ENCODE assay signal across 22 cellular contexts in genomic region chr19:55930996-55931515, GRCh38. TPM values are rescaled to one million over a fixed set of nuclear protein-coding genes. Genes with fewer than 3 reads are reported as not detected.
DNase-seq lines count a peak whose midpoint lies in the region; ATAC-seq and TF ChIP-seq lines count a peak whose summit lies in the region.
"Had no signal": no experiment of that assay in that cellular context is flagged by ENCODE, and none has a peak within 500 bp of the region (broad histone marks: within the 10 kb centered on the region; RNA-seq: fewer than 3 reads in every experiment).

No MANE protein-coding gene starts in this region.

- H3K4me1 Mint-ChIP-seq in stimulated activated naive B cell treated with anti-CD40 and anti-IgM and Interleukin-4, amounts not matched to agents 10 μg/mL and 1 μg/mL and 100 μg/mL, for 72 hours: no peaks in the 10 kb centered on the region
- H3K4me1 Mint-ChIP-seq: CD4-positive, CD25-positive, alpha-beta regulatory T cell; CD8-positive, alpha-beta memory T cell had no signal

- TF ChIP-seq CTCF in esophagus muscularis mucosa (IDR thresholded peaks at IDR 0.05): no peak

- peak; percentile 60 for DNase-seq in esophagus muscularis mucosa (ENCODE audit: extremely low spot score)
- DNase-seq in stimulated activated naive B cell treated with anti-CD40 and anti-IgM and Interleukin-4, amounts not matched to agents 10 μg/mL and 1 μg/mL and 100 μg/mL, for 72 hours: no peak
- no peak for DNase-seq in OCI-M2 (lab: John Stamatoyannopoulos, UW; ENCODE audit: unreplicated experiment)
- DNase-seq in germinal center (ENCODE audit: low spot score): no peak
- no peak for DNase-seq in NOMO-1 treated with dmso at 0.1 percent for 144 hours (lab: John Stamatoyannopoulos, UW; ENCODE audit: unreplicated experiment)
- DNase-seq: ACHN; BE2C; C1 segment of cervical spinal cord; CD4-positive, CD25-positive, alpha-beta regulatory T cell; CD8-positive, alpha-beta memory T cell; COR-L47; DMS 273 treated with DMSO at 0.1 percent for 48 hours; DMS53; DND-41; EL; GM23248 had no signal

- no peak overlapping the region for H3K27ac ChIP-seq in esophagus muscularis mucosa (replicated peaks in 1 of 4)
- H3K27ac ChIP-seq: GM23248 had no signal

- WGBS in esophagus muscularis mucosa: 81% methylated on average over 14 of the region's 14 CpGs

- no peak for TF ChIP-seq EP300 in esophagus muscularis mucosa (IDR thresholded peaks at IDR 0.05)

- H3K36me3 Mint-ChIP-seq in stimulated activated naive B cell treated with anti-CD40 and anti-IgM and Interleukin-4, amounts not matched to agents 10 μg/mL and 1 μg/mL and 100 μg/mL, for 72 hours: no peaks in the 10 kb centered on the region
- H3K36me3 Mint-ChIP-seq: CD4-positive, CD25-positive, alpha-beta regulatory T cell had no signal

- peaks cover 0 to 6% of the 10 kb centered on the region in 2 donors for H3K9me3 Mint-ChIP-seq in stimulated activated naive B cell treated with anti-CD40 and anti-IgM and Interleukin-4, amounts not matched to agents 10 μg/mL and 1 μg/mL and 100 μg/mL, for 72 hours

- no peak overlapping the region for H3K27ac Mint-ChIP-seq in stimulated activated naive B cell treated with anti-CD40 and anti-IgM and Interleukin-4, amounts not matched to agents 10 μg/mL and 1 μg/mL and 100 μg/mL, for 72 hours
- H3K27ac Mint-ChIP-seq: CD4-positive, CD25-positive, alpha-beta regulatory T cell; CD8-positive, alpha-beta memory T cell had no signal

- H3K27me3 ChIP-seq in esophagus muscularis mucosa: no peaks in the 10 kb centered on the region

- ATAC-seq in HG03442 (IDR thresholded peaks at IDR 0.05; ENCODE audit: unreplicated experiment): peak; percentile 42
- peak; percentile 29 to 71 for ATAC-seq in stimulated activated naive B cell treated with anti-CD40 and anti-IgM and Interleukin-4, amounts not matched to agents 10 μg/mL and 1 μg/mL and 100 μg/mL, for 72 hours (replicated peaks)
- ATAC-seq in GM21619 (IDR thresholded peaks at IDR 0.05; ENCODE audit: unreplicated experiment): no peak

- H3K4me1 ChIP-seq in esophagus muscularis mucosa: no peaks in the 10 kb centered on the region
- H3K4me1 ChIP-seq: BE2C, HAP-1 had no signal

- H3K9me3 ChIP-seq in esophagus muscularis mucosa: no peaks in the 10 kb centered on the region
- H3K9me3 ChIP-seq: BE2C, HAP-1 had no signal

- TF ChIP-seq POLR2A in esophagus muscularis mucosa (IDR thresholded peaks at IDR 0.05; ENCODE audit: low read depth): no peak

- H3K4me3 ChIP-seq in esophagus muscularis mucosa: no peak overlapping the region
- H3K4me3 ChIP-seq: GM23248, HAP-1 had no signal

- no peak overlapping the region for H3K4me3 Mint-ChIP-seq in stimulated activated naive B cell treated with anti-CD40 and anti-IgM and Interleukin-4, amounts not matched to agents 10 μg/mL and 1 μg/mL and 100 μg/mL, for 72 hours
- H3K4me3 Mint-ChIP-seq: CD4-positive, CD25-positive, alpha-beta regulatory T cell; CD8-positive, alpha-beta memory T cell had no signal

- peaks cover 4 to 10% of the 10 kb centered on the region in 2 donors for H3K27me3 Mint-ChIP-seq in stimulated activated naive B cell treated with anti-CD40 and anti-IgM and Interleukin-4, amounts not matched to agents 10 μg/mL and 1 μg/mL and 100 μg/mL, for 72 hours
- H3K27me3 Mint-ChIP-seq: CD4-positive, CD25-positive, alpha-beta regulatory T cell had no signal

- H3K36me3 ChIP-seq in esophagus muscularis mucosa: no peaks in the 10 kb centered on the region
- H3K36me3 ChIP-seq: BE2C, HAP-1 had no signal

- intact Hi-C loops in esophagus muscularis mucosa (cut with DNase I): no loop called here

RNA-seq across cellular contexts. Expression of gene NLRP13, which starts 1.1 kb away (rescaled TPM):
- total RNA-seq in esophagus muscularis mucosa: not detected
- total RNA-seq: CD4-positive, CD25-positive, alpha-beta regulatory T cell; CD8-positive, alpha-beta memory T cell; G401; GM23248; H4; HT-29 had no signal

RNA-seq across cellular contexts. Expression of gene NLRP8, which starts 16.6 kb away (rescaled TPM):
- not detected for total RNA-seq in esophagus muscularis mucosa
- total RNA-seq: CD4-positive, CD25-positive, alpha-beta regulatory T cell; CD8-positive, alpha-beta memory T cell; G401; GM23248; H4; HT-29 had no signal

RNA-seq across cellular contexts. Expression of gene NLRP5, which starts 55.5 kb away (rescaled TPM):
- not detected for total RNA-seq in esophagus muscularis mucosa
- total RNA-seq: CD4-positive, CD25-positive, alpha-beta regulatory T cell; CD8-positive, alpha-beta memory T cell; G401; GM23248; HT-29 had no signal
